In genomic region chr5:115621365-115621900, GRCh38 we compare ENCODE assay signal across 20 cellular contexts. TPM values are rescaled to one million over a fixed set of nuclear protein-coding genes. Genes with fewer than 3 reads are reported as not detected.
A peak's percentile ranks its signal among the peaks of the same experiment; 100 is the strongest.
DNase-seq lines count a peak whose midpoint lies in the region; ATAC-seq, FAIRE-seq and TF ChIP-seq lines count a peak whose summit lies in the region.
"Had no signal": no experiment of that assay in that cellular context is flagged by ENCODE, and none has a peak within 500 bp of the region (broad histone marks: within the 10 kb centered on the region; RNA-seq: fewer than 3 reads in every experiment).

No MANE protein-coding gene starts in this region.

- no peak for TF ChIP-seq CTCF in left ventricle myocardium inferior (IDR thresholded peaks at IDR 0.05; ENCODE audit: borderline replicate concordance)
- no peak for TF ChIP-seq CTCF in heart right ventricle (IDR thresholded peaks at IDR 0.05)
- no peak for TF ChIP-seq CTCF in type B pancreatic cell (conservative IDR thresholded peaks at IDR 0.05)
- no peak for TF ChIP-seq CTCF in pancreas (IDR thresholded peaks at IDR 0.05)
- TF ChIP-seq CTCF in suprapubic skin (IDR thresholded peaks at IDR 0.05): no peak

- no peak for TF ChIP-seq POLR2A in suprapubic skin (IDR thresholded peaks at IDR 0.05)

- 58 to 65% methylated on average over 4 of the region's 4 CpGs for WGBS in heart right ventricle, 2 donors
- WGBS in pancreas, 2 donors: 35 to 39% methylated on average over 4 of the region's 4 CpGs
- 81% methylated on average over 4 of the region's 4 CpGs for WGBS in suprapubic skin

- peak overlapping the region; percentile 22 for H3K4me3 Mint-ChIP-seq in activated naive CD8-positive, alpha-beta T cell treated with anti-CD3 and anti-CD28 coated beads for 36 hours
- H3K4me3 Mint-ChIP-seq in naive thymus-derived CD8-positive, alpha-beta T cell: peak overlapping the region in 1 of 10 donors; percentile 10
- peak overlapping the region; percentile 45 for H3K4me3 Mint-ChIP-seq in type B pancreatic cell
- H3K4me3 Mint-ChIP-seq: activated CD4-positive, alpha-beta T cell treated with anti-CD3 and anti-CD28 coated beads, Interleukin-2, amount 10 ng/mL, durations not matched to agents 7 days and 5 days; T-helper 1 cell treated with Interleukin-12 subunit alpha and Interleukin-12 subunit beta and Interleukin-4 antibody, amounts not matched to agents 30 μg/mL and 1 μg/mL, for 36 hours had no signal

- H3K27me3 ChIP-seq in left ventricle myocardium inferior (ENCODE audit: low read depth) (no peaks in the 10 kb centered on the region), heart right ventricle (no peaks in the 10 kb centered on the region), pancreas (no peaks in the 10 kb centered on the region), suprapubic skin (no peaks in the 10 kb centered on the region)
- H3K27me3 ChIP-seq: BLaER1 treated with 17β-estradiol and CSF1 and Interleukin-3, amounts not matched to agents 10 nM and 100 nM; MG63 had no signal

- H3K4me1 Mint-ChIP-seq in activated naive CD8-positive, alpha-beta T cell treated with anti-CD3 and anti-CD28 coated beads for 36 hours: peaks cover 27% of the 10 kb centered on the region
- H3K4me1 Mint-ChIP-seq in naive thymus-derived CD8-positive, alpha-beta T cell: peaks cover 20 to 31% (median 29%) of the 10 kb centered on the region in 4 donors
- H3K4me1 Mint-ChIP-seq in type B pancreatic cell (ENCODE audit: unreplicated experiment): peaks cover 21% of the 10 kb centered on the region

- H3K9me3 Mint-ChIP-seq in activated naive CD8-positive, alpha-beta T cell treated with anti-CD3 and anti-CD28 coated beads for 36 hours: no peaks in the 10 kb centered on the region
- H3K9me3 Mint-ChIP-seq in naive thymus-derived CD8-positive, alpha-beta T cell: no peaks in the 10 kb centered on the region
- no peaks in the 10 kb centered on the region for H3K9me3 Mint-ChIP-seq in type B pancreatic cell
- H3K9me3 Mint-ChIP-seq: activated CD4-positive, alpha-beta T cell treated with anti-CD3 and anti-CD28 coated beads, Interleukin-2, amount 10 ng/mL, durations not matched to agents 7 days and 5 days; T-helper 1 cell treated with Interleukin-12 subunit alpha and Interleukin-12 subunit beta and Interleukin-4 antibody, amounts not matched to agents 30 μg/mL and 1 μg/mL, for 36 hours had no signal

- FAIRE-seq in pancreas (lab: Jason Lieb, UNC) (no peak), urothelium cell line (lab: Jason Lieb, UNC) (no peak)
- FAIRE-seq: H54, islet of Langerhans had no signal

- H3K9me3 ChIP-seq in left ventricle myocardium inferior (replicated peaks) (no peaks in the 10 kb centered on the region), heart right ventricle (no peaks in the 10 kb centered on the region), pancreas (no peaks in the 10 kb centered on the region), suprapubic skin (no peaks in the 10 kb centered on the region)
- H3K9me3 ChIP-seq: BLaER1 treated with 17β-estradiol and CSF1 and Interleukin-3, amounts not matched to agents 10 nM and 100 nM; MG63 had no signal

- H3K27ac Mint-ChIP-seq in activated naive CD8-positive, alpha-beta T cell treated with anti-CD3 and anti-CD28 coated beads for 36 hours: no peak overlapping the region
- peak overlapping the region in 6 of 10 donors; percentile 2 to 78 (median 31) for H3K27ac Mint-ChIP-seq in naive thymus-derived CD8-positive, alpha-beta T cell
- H3K27ac Mint-ChIP-seq in type B pancreatic cell: no peak overlapping the region
- H3K27ac Mint-ChIP-seq: activated CD4-positive, alpha-beta T cell treated with anti-CD3 and anti-CD28 coated beads, Interleukin-2, amount 10 ng/mL, durations not matched to agents 7 days and 5 days; T-helper 1 cell treated with Interleukin-12 subunit alpha and Interleukin-12 subunit beta and Interleukin-4 antibody, amounts not matched to agents 30 μg/mL and 1 μg/mL, for 36 hours had no signal

- H3K36me3 ChIP-seq in left ventricle myocardium inferior (peaks cover 34% of the 10 kb centered on the region), heart right ventricle (peaks cover 0 to 59% (median 17%) of the 10 kb centered on the region in 9 donors), pancreas (peaks cover 0 to 21% (median 5%) of the 10 kb centered on the region in 3 donors), suprapubic skin (peaks cover 32% of the 10 kb centered on the region)

- TF ChIP-seq EP300 in suprapubic skin (IDR thresholded peaks at IDR 0.05): no peak

- ATAC-seq in heart right ventricle (no peak), pancreas (no peak)
- no peak for ATAC-seq in naive thymus-derived CD8-positive, alpha-beta T cell

- intact Hi-C loops in left ventricle myocardium inferior (cut with micrococcal nuclease) (no loop called here), heart right ventricle (cut with DNase I) (loop anchor here in 1 of 10 donors (10.0 kb wide), 1 partner anchor 77 kb away; the partner anchor contains the start of gene FEM1C), pancreas (cut with DNase I) (no loop called here)

- H3K4me3 ChIP-seq in left ventricle myocardium inferior: no peak overlapping the region
- no peak overlapping the region for H3K4me3 ChIP-seq in heart right ventricle
- no peak overlapping the region for H3K4me3 ChIP-seq in pancreas
- H3K4me3 ChIP-seq in suprapubic skin: no peak overlapping the region
- H3K4me3 ChIP-seq: BLaER1 treated with 17β-estradiol and CSF1 and Interleukin-3, amounts not matched to agents 10 nM and 100 nM; MG63 had no signal

- POLR2A ChIA-PET in naive thymus-derived CD8-positive, alpha-beta T cell (lab: Charles Lee): no interaction called here

- peaks cover 17% of the 10 kb centered on the region for H3K36me3 Mint-ChIP-seq in activated naive CD8-positive, alpha-beta T cell treated with anti-CD3 and anti-CD28 coated beads for 36 hours
- peaks cover 2 to 50% (median 10%) of the 10 kb centered on the region in 3 donors for H3K36me3 Mint-ChIP-seq in naive thymus-derived CD8-positive, alpha-beta T cell
- H3K36me3 Mint-ChIP-seq in type B pancreatic cell: peaks cover 31% of the 10 kb centered on the region

- no peaks in the 10 kb centered on the region for H3K27me3 Mint-ChIP-seq in activated naive CD8-positive, alpha-beta T cell treated with anti-CD3 and anti-CD28 coated beads for 36 hours
- H3K27me3 Mint-ChIP-seq in naive thymus-derived CD8-positive, alpha-beta T cell: no peaks in the 10 kb centered on the region
- H3K27me3 Mint-ChIP-seq in type B pancreatic cell: no peaks in the 10 kb centered on the region
- H3K27me3 Mint-ChIP-seq: activated CD4-positive, alpha-beta T cell treated with anti-CD3 and anti-CD28 coated beads, Interleukin-2, amount 10 ng/mL, durations not matched to agents 7 days and 5 days had no signal

- peak overlapping the region; percentile 17 for H3K27ac ChIP-seq in left ventricle myocardium inferior (replicated peaks)
- H3K27ac ChIP-seq in heart right ventricle: no peak overlapping the region
- H3K27ac ChIP-seq in pancreas: no peak overlapping the region
- no peak overlapping the region for H3K27ac ChIP-seq in suprapubic skin
- H3K27ac ChIP-seq: BLaER1 treated with 17β-estradiol and CSF1 and Interleukin-3, amounts not matched to agents 10 nM and 100 nM had no signal

- DNase-seq in left ventricle myocardium inferior: no peak
- no peak for DNase-seq in heart right ventricle
- DNase-seq in activated naive CD8-positive, alpha-beta T cell treated with anti-CD3 and anti-CD28 coated beads for 36 hours: no peak
- no peak for DNase-seq in naive thymus-derived CD8-positive, alpha-beta T cell
- no peak for DNase-seq in type B pancreatic cell (ENCODE audit: extremely low spot score, unreplicated experiment)
- no peak for DNase-seq in pancreas
- DNase-seq in urothelium cell line (ENCODE audit: low spot score): no peak
- no peak for DNase-seq in suprapubic skin (ENCODE audit: low spot score in 2 of 2)
- DNase-seq: activated CD4-positive, alpha-beta T cell treated with anti-CD3 and anti-CD28 coated beads, Interleukin-2, amount 10 ng/mL, durations not matched to agents 7 days and 5 days; activated CD8-positive, alpha-beta memory T cell treated with anti-CD3 and anti-CD28 coated beads, Interleukin-2, amount 50 U/mL, for 4 hours; activated gamma-delta T cell; amygdala; MG63; NCI-H1417 treated with DMSO at 0.1 percent for 48 hours; NCI-H524 treated with DMSO at 0.1 percent for 48 hours; nucleus accumbens had no signal

- H3K4me1 ChIP-seq in left ventricle myocardium inferior (peaks cover 57% of the 10 kb centered on the region), heart right ventricle (peaks cover 0 to 51% (median 41%) of the 10 kb centered on the region in 9 donors), pancreas (peaks cover 17 to 34% (median 24%) of the 10 kb centered on the region in 3 donors), suprapubic skin (peaks cover 36% of the 10 kb centered on the region)

RNA-seq across cellular contexts. Expression of gene TMED7, which starts 4.4 kb away (rescaled TPM):
- total RNA-seq in left ventricle myocardium inferior (77.5 TPM), heart right ventricle (100 to 1,000 TPM in 1 of 10 donors, 10 to 100 TPM in 9; 73.4 to 100 (median 85.9) TPM), type B pancreatic cell (ENCODE audit: low replicate concordance) (77.2 and 102 TPM in 2 replicates), pancreas (10 to 100 TPM; 39.4 to 71.3 (median 63.7) TPM), suprapubic skin (10 to 100 TPM; 57.7 to 83.4 (median 71.7) TPM)
- polyA plus RNA-seq in heart right ventricle (10 to 100 TPM; 15.8 to 41.7 TPM), pancreas (10 to 100 TPM in 1 of 2 donors, 1 to 10 TPM in 1; 8.2 to 27.5 TPM)
- total RNA-seq in activated naive CD8-positive, alpha-beta T cell treated with anti-CD3 and anti-CD28 coated beads for 36 hours: 10 to 100 TPM; 41.5 to 41.6 TPM
- total RNA-seq in naive thymus-derived CD8-positive, alpha-beta T cell: 10 to 100 TPM; 41.0 to 48.9 TPM
- 10 to 100 TPM; 30.3 to 43.2 (median 37.2) TPM for polyA plus RNA-seq in naive thymus-derived CD8-positive, alpha-beta T cell

RNA-seq across cellular contexts. Expression of gene TICAM2, which starts 19.2 kb away (rescaled TPM):
- total RNA-seq in left ventricle myocardium inferior (2.3 TPM), heart right ventricle (1 to 10 TPM; 1.2 to 4.4 (median 2.0) TPM), type B pancreatic cell (ENCODE audit: low replicate concordance) (0.59 and 1.1 TPM in 2 replicates), pancreas (1 to 10 TPM; 1.6 to 3.4 (median 2.2) TPM), suprapubic skin (under 1 TPM in 2 of 4 donors, not detected in 2; 0.25 to 0.48 TPM)
- polyA plus RNA-seq in heart right ventricle (1 to 10 TPM; 1.3 to 1.9 TPM), pancreas (1 to 10 TPM; 1.4 to 1.9 TPM)
- 1 to 10 TPM in 1 of 2 experiments, under 1 TPM in 1; 0.82 to 1.1 TPM for total RNA-seq in activated naive CD8-positive, alpha-beta T cell treated with anti-CD3 and anti-CD28 coated beads for 36 hours
- total RNA-seq in naive thymus-derived CD8-positive, alpha-beta T cell: 1 to 10 TPM in 1 of 2 experiments, not detected in 1; 1.5 TPM
- not detected for polyA plus RNA-seq in naive thymus-derived CD8-positive, alpha-beta T cell

Comparison
In these comparisons a context has a peak if more than half of its experiments do, and no peak if none do; other contexts are left out.
1. H3K27ac Mint-ChIP-seq: peak in naive thymus-derived CD8-positive, alpha-beta T cell (6 of 10); none in activated naive CD8-positive, alpha-beta T cell treated with anti-CD3 and anti-CD28 coated beads for 36 hours (single experiment) and type B pancreatic cell (single experiment).